Comparison of ENCODE assay signal across 21 cellular contexts in genomic region chr1:47769279-47769678, GRCh38.
DNase-seq lines count a peak whose midpoint lies in the region; ATAC-seq, FAIRE-seq and TF ChIP-seq lines count a peak whose summit lies in the region.
"Had no signal": no experiment of that assay in that cellular context is flagged by ENCODE, and none has a peak within 500 bp of the region (broad histone marks: within the 10 kb centered on the region; RNA-seq: fewer than 3 reads in every experiment).

No MANE protein-coding gene starts in this region.

- H3K9me3 ChIP-seq in kidney (ENCODE audit: control insufficient read depth in 1 of 2, low read length in 2 of 2) (no peaks in the 10 kb centered on the region), tibial artery (no peaks in the 10 kb centered on the region), A673 (ENCODE audit: low read depth, low read length, poor library complexity, severe bottlenecking) (no peaks in the 10 kb centered on the region)
- H3K9me3 ChIP-seq: Caco-2 had no signal

- H3K9me3 Mint-ChIP-seq in chondrocyte (ENCODE audit: low read depth): no peaks in the 10 kb centered on the region
- H3K9me3 Mint-ChIP-seq: CD8-positive, alpha-beta T cell had no signal

- H3K27me3 ChIP-seq in tibial artery (no peaks in the 10 kb centered on the region), A673 (replicated peaks; ENCODE audit: insufficient read depth, low read depth, low read length, poor library complexity) (no peaks in the 10 kb centered on the region)
- H3K27me3 ChIP-seq: BLaER1 had no signal

- H3K27ac ChIP-seq in kidney (ENCODE audit: low read depth in 2 of 2, low read length in 2 of 2) (no peak overlapping the region), tibial artery (peak overlapping the region; percentile 72), A673 (ENCODE audit: low read depth, low read length, poor library complexity, severe bottlenecking) (no peak overlapping the region)
- H3K27ac ChIP-seq: BLaER1, C4-2B, GM23248 had no signal

- peaks cover 3% of the 10 kb centered on the region for H3K4me1 Mint-ChIP-seq in chondrocyte (ENCODE audit: low read depth)
- H3K4me1 Mint-ChIP-seq: B cell; CD4-positive, CD25-positive, alpha-beta regulatory T cell had no signal

- DNase-seq in chondrocyte (ENCODE audit: low spot score) (peak; percentile 37), kidney (peak; percentile 32), tibial artery (no peak), A673 (ENCODE audit: low spot score) (no peak)
- DNase-seq: Caco-2; CD4-positive, CD25-positive, alpha-beta regulatory T cell; CD8-positive, alpha-beta T cell; DMS153; DND-41; GM23248; H7; HCEC 1CT had no signal

- TF ChIP-seq CTCF in chondrocyte (IDR thresholded peaks at IDR 0.05) (no peak), kidney (IDR thresholded peaks at IDR 0.05; ENCODE audit: borderline replicate concordance, extremely low read depth, insufficient read depth) (no peak), tibial artery (IDR thresholded peaks at IDR 0.05) (no peak), A673 (conservative IDR thresholded peaks at IDR 0.05; ENCODE audit: low read depth, low read length) (no peak)

- peaks cover 2% of the 10 kb centered on the region for H3K36me3 Mint-ChIP-seq in chondrocyte (ENCODE audit: low read depth)
- H3K36me3 Mint-ChIP-seq: CD4-positive, CD25-positive, alpha-beta regulatory T cell; CD8-positive, alpha-beta T cell had no signal

- no peak for FAIRE-seq in kidney (lab: Jason Lieb, UNC)
- FAIRE-seq: G401.6, GM12892, GM19239, H1 had no signal

- H3K4me3 ChIP-seq in kidney (ENCODE audit: low read length in 2 of 2): no peak overlapping the region
- no peak overlapping the region for H3K4me3 ChIP-seq in tibial artery
- H3K4me3 ChIP-seq in A673 (ENCODE audit: low read depth, low read length, poor library complexity, severe bottlenecking): no peak overlapping the region
- H3K4me3 ChIP-seq: BLaER1, GM23248 had no signal

- peaks cover 14% of the 10 kb centered on the region for H3K27me3 Mint-ChIP-seq in chondrocyte (ENCODE audit: low read depth)
- H3K27me3 Mint-ChIP-seq: CD4-positive, CD25-positive, alpha-beta regulatory T cell had no signal

- POLR2A ChIA-PET in A673 (lab: Charles Lee; ENCODE audit: low non-redundant PET): no interaction called here

- CTCF ChIA-PET in A673 (lab: Charles Lee): no interaction called here

- H3K9ac ChIP-seq in kidney (ENCODE audit: low read length in 2 of 2): no peak overlapping the region
- H3K9ac ChIP-seq: BLaER1, GM23248 had no signal

- no peak for ATAC-seq in HG03432 (IDR thresholded peaks at IDR 0.05; ENCODE audit: unreplicated experiment)
- no peak for ATAC-seq in HG03565 (IDR thresholded peaks at IDR 0.05; ENCODE audit: unreplicated experiment)
- ATAC-seq: CD8-positive, alpha-beta T cell had no signal

- H3K36me3 ChIP-seq in kidney (ENCODE audit: control insufficient read depth in 1 of 2, insufficient read depth in 2 of 2, low read length in 2 of 2): peaks cover 0 to 18% of the 10 kb centered on the region in 2 donors
- H3K36me3 ChIP-seq in tibial artery: peaks cover 0 to 29% (median 11%) of the 10 kb centered on the region in 3 donors
- no peaks in the 10 kb centered on the region for H3K36me3 ChIP-seq in A673 (ENCODE audit: insufficient read depth, low read length, poor library complexity, severe bottlenecking)
- H3K36me3 ChIP-seq: BLaER1 had no signal

- intact Hi-C loops in kidney (cut with DNase I): no loop called here
- intact Hi-C loops in tibial artery (cut with DNase I; ENCODE audit: low total_unique reads): no loop called here
- intact Hi-C loops in A673 (cut with micrococcal nuclease; ENCODE audit: unreplicated experiment): no loop called here

- peaks cover 0 to 4% of the 10 kb centered on the region in 2 donors for H3K4me1 ChIP-seq in kidney (ENCODE audit: control insufficient read depth in 1 of 2, insufficient read depth in 1 of 2, low read depth in 1 of 2, low read length in 2 of 2)
- peaks cover 0 to 67% (median 50%) of the 10 kb centered on the region in 4 donors for H3K4me1 ChIP-seq in tibial artery
- no peaks in the 10 kb centered on the region for H3K4me1 ChIP-seq in A673 (ENCODE audit: insufficient read depth, low read length, poor library complexity, severe bottlenecking)
- H3K4me1 ChIP-seq: BLaER1, Caco-2 had no signal

- BruUV-seq in A673 (replicated peaks; lab: Mats Ljungman, UMichigan): no TSS peak

- H3K27ac Mint-ChIP-seq in chondrocyte (ENCODE audit: unreplicated experiment): no peak overlapping the region
- H3K27ac Mint-ChIP-seq: B cell; CD4-positive, CD25-positive, alpha-beta regulatory T cell; CD8-positive, alpha-beta T cell had no signal

- H3K4me3 Mint-ChIP-seq in chondrocyte (ENCODE audit: unreplicated experiment): no peak overlapping the region
- H3K4me3 Mint-ChIP-seq: B cell; CD4-positive, CD25-positive, alpha-beta regulatory T cell; CD8-positive, alpha-beta T cell had no signal

Comparison
In these comparisons a context has a peak if more than half of its experiments do, and no peak if none do; other contexts are left out.
1. DNase-seq: peak in chondrocyte (single experiment) and kidney (single experiment); none in tibial artery (0 of 2) and A673 (single experiment).
2. H3K27ac ChIP-seq: peak in tibial artery (2 of 2); none in kidney (0 of 2) and A673 (single experiment).